In the genomic region with DNA sequence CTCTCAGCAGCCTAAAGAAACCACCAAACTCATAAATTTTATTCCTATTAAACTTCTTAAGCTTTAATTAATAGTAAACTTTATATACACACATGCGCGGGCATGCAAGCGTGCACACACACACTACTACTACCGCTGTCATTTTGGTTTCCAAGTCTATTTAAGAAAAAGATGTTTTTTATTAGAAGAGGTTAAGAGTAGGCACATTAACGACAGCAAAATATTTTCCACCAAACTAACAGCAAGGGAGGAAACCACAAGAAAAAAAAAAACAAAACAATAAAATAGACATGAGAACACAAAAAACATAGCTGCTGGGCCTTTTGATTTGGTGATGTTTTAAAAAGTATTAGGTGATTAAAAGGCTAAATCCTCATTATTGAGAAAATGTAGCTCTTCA, we compare ENCODE assay signal across 15 cellular contexts. TPM values are rescaled to one million over a fixed set of nuclear protein-coding genes. Genes with fewer than 3 reads are reported as not detected.
DNase-seq lines count a peak whose midpoint lies in the region; ATAC-seq and FAIRE-seq lines count a peak whose summit lies in the region.
"Had no signal": no experiment of that assay in that cellular context is flagged by ENCODE, and none has a peak within 500 bp of the region (broad histone marks: within the 10 kb centered on the region; RNA-seq: fewer than 3 reads in every experiment).

No MANE protein-coding gene starts in this region.

- intact Hi-C loops in posterior cingulate gyrus (cut with DNase I), result no loop called here

- H3K27ac Mint-ChIP-seq in activated naive CD4-positive, alpha-beta T cell treated with anti-CD3 and anti-CD28 coated beads, Interleukin-2, amount 10 ng/mL, durations not matched to agents 7 days and 5 days, result peak overlapping the region; percentile 76
- peak overlapping the region; percentile 63 for H3K27ac Mint-ChIP-seq in stimulated activated effector memory CD8-positive, alpha-beta T cell treated with anti-CD3 and anti-CD28 coated beads, Interleukin-12 subunit alpha, Interleukin-12 subunit beta, amount 100 ng/mL, for 72 hours

- DNase-seq in activated naive CD4-positive, alpha-beta T cell treated with anti-CD3 and anti-CD28 coated beads, Interleukin-2, amount 10 ng/mL, durations not matched to agents 7 days and 5 days, result no peak
- DNase-seq in activated naive CD4-positive, alpha-beta T cell treated with Interleukin-2 at 50 U/mL for 16 hours, result no peak
- DNase-seq in LHCN-M2 (ENCODE audit: low read depth) (peak; percentile 34), posterior cingulate gyrus (no peak)
- no peak for DNase-seq in stimulated activated effector memory CD8-positive, alpha-beta T cell treated with anti-CD3 and anti-CD28 coated beads, Interleukin-12 subunit alpha, Interleukin-12 subunit beta, amount 100 ng/mL, for 72 hours (ENCODE audit: low spot score in 2 of 2)
- DNase-seq: activated CD4-positive, alpha-beta T cell treated with anti-CD3 and anti-CD28 coated beads for 4 hours; immature natural killer cell; NCI-H1105; NCI-H2227 treated with DMSO at 0.1 percent for 48 hours; pancreas; stimulated activated CD4-positive, alpha-beta T cell treated with anti-CD3 and anti-CD28 coated beads, Interleukin-15, amount 100 ng/mL, for 24 hours; trophoblast cell had no signal

- no peak for ATAC-seq in stimulated activated effector memory CD8-positive, alpha-beta T cell treated with anti-CD3 and anti-CD28 coated beads, Interleukin-12 subunit alpha, Interleukin-12 subunit beta, amount 100 ng/mL, for 72 hours
- ATAC-seq in GM18858 (IDR thresholded peaks at IDR 0.05; ENCODE audit: unreplicated experiment), result no peak
- ATAC-seq in HG03565 (IDR thresholded peaks at IDR 0.05; ENCODE audit: unreplicated experiment), result no peak
- ATAC-seq: pancreas had no signal

- peaks cover 23% of the 10 kb centered on the region for H3K36me3 Mint-ChIP-seq in activated naive CD4-positive, alpha-beta T cell treated with anti-CD3 and anti-CD28 coated beads, Interleukin-2, amount 10 ng/mL, durations not matched to agents 7 days and 5 days
- no peaks in the 10 kb centered on the region for H3K36me3 Mint-ChIP-seq in stimulated activated effector memory CD8-positive, alpha-beta T cell treated with anti-CD3 and anti-CD28 coated beads, Interleukin-12 subunit alpha, Interleukin-12 subunit beta, amount 100 ng/mL, for 72 hours
- H3K36me3 Mint-ChIP-seq: immature natural killer cell had no signal

- no peaks in the 10 kb centered on the region for H3K9me3 Mint-ChIP-seq in activated naive CD4-positive, alpha-beta T cell treated with anti-CD3 and anti-CD28 coated beads, Interleukin-2, amount 10 ng/mL, durations not matched to agents 7 days and 5 days
- no peaks in the 10 kb centered on the region for H3K9me3 Mint-ChIP-seq in stimulated activated effector memory CD8-positive, alpha-beta T cell treated with anti-CD3 and anti-CD28 coated beads, Interleukin-12 subunit alpha, Interleukin-12 subunit beta, amount 100 ng/mL, for 72 hours
- H3K9me3 Mint-ChIP-seq: immature natural killer cell had no signal

- peak; percentile 99 for FAIRE-seq in endometrium (lab: Jason Lieb, UNC)

- H3K4me3 Mint-ChIP-seq in activated naive CD4-positive, alpha-beta T cell treated with anti-CD3 and anti-CD28 coated beads, Interleukin-2, amount 10 ng/mL, durations not matched to agents 7 days and 5 days, result no peak overlapping the region
- H3K4me3 Mint-ChIP-seq in stimulated activated effector memory CD8-positive, alpha-beta T cell treated with anti-CD3 and anti-CD28 coated beads, Interleukin-12 subunit alpha, Interleukin-12 subunit beta, amount 100 ng/mL, for 72 hours, result peak overlapping the region; percentile 14
- H3K4me3 Mint-ChIP-seq: immature natural killer cell had no signal

- peaks cover 41% of the 10 kb centered on the region for H3K4me1 Mint-ChIP-seq in activated naive CD4-positive, alpha-beta T cell treated with anti-CD3 and anti-CD28 coated beads, Interleukin-2, amount 10 ng/mL, durations not matched to agents 7 days and 5 days
- peaks cover 8% of the 10 kb centered on the region for H3K4me1 Mint-ChIP-seq in stimulated activated effector memory CD8-positive, alpha-beta T cell treated with anti-CD3 and anti-CD28 coated beads, Interleukin-12 subunit alpha, Interleukin-12 subunit beta, amount 100 ng/mL, for 72 hours

- H3K27me3 Mint-ChIP-seq in activated naive CD4-positive, alpha-beta T cell treated with anti-CD3 and anti-CD28 coated beads, Interleukin-2, amount 10 ng/mL, durations not matched to agents 7 days and 5 days, result no peaks in the 10 kb centered on the region

- CTCF ChIA-PET in activated naive CD4-positive, alpha-beta T cell treated with anti-CD3 and anti-CD28 coated beads, Interleukin-2, amount 10 ng/mL, durations not matched to agents 7 days and 5 days (lab: Charles Lee), result interaction anchor here (0.7 to 2.4 kb wide), 4 partner anchors 53 to 334 kb away, joined by 3 to 11 read pairs (median 4); no protein-coding TSS in a partner anchor

RNA-seq across cellular contexts. Expression of gene RTKN2, which starts 28.6 kb away (rescaled TPM):
- 6.9 and 8.6 TPM in 2 replicates for total RNA-seq in LHCN-M2 (2014; rRNA removed)
- polyA plus RNA-seq in LHCN-M2 (2012), result 3.4 TPM
